14 cellular contexts compared by ENCODE assay signal in the genomic region with DNA sequence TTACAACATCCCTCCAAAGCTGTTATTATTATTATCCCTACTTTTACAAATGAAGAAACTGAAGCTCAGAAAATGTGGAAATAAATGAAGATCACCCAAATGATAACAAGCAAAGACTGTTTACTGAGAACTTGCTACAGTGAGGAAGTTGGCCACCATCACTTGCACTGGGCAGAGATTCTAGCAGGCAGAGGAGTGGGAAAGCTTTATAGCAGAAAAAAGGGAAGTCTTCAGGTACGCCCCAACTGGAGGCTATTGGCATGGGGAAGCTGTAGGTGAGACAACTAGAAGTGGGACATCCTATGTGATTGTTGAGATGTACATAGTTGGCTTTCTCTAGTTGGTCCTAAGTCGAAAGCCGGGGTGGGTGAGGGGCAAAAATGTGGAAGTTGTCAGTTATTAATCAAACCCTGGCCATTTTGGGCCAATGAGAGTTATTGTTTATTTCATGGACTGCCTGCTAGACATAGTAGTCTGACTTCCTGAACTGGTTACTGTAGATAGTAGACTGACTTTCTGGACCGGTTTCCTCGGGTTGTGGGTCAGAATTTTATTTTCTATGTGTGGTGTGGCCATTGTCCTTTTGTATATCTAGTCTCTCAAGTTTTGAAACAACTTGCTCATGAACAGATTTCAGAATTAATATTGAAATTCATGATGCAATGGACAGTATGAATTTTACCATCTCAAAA.
"Had no signal": no experiment of that assay in that cellular context is flagged by ENCODE, and none has a peak within 500 bp of the region (broad histone marks: within the 10 kb centered on the region; RNA-seq: fewer than 3 reads in every experiment).

No MANE protein-coding gene starts in this region.

- DNase-seq: activated B cell treated with CpG ODN at 0.5 μM for 24 hours; activated CD4-positive, alpha-beta T cell treated with anti-CD3 and anti-CD28 coated beads, Interleukin-2, amount 50 U/mL, for 1 hour; activated gamma-delta T cell; activated T-cell treated with anti-CD3 and anti-CD28 coated beads, Interleukin-2, amount 50 U/mL, for 4 hours; adrenal gland; midbrain; pancreas; stimulated activated CD4-positive, alpha-beta T cell treated with anti-CD3 and anti-CD28 coated beads, Interleukin-1b, Interleukin-23, amount 100 ng/mL, for 48 hours; stomach; upper lobe of right lung had no signal

- H3K4me1 ChIP-seq: adrenal gland, stomach, upper lobe of right lung had no signal

- H3K27ac ChIP-seq: adrenal gland, pancreas, stomach, thoracic aorta, upper lobe of right lung had no signal

- H3K9me3 Mint-ChIP-seq: activated B cell treated with CpG ODN at 0.5 μM for 24 hours had no signal

- H3K27ac Mint-ChIP-seq: activated B cell treated with CpG ODN at 0.5 μM for 24 hours had no signal

- ATAC-seq: activated T-cell treated with anti-CD3 and anti-CD28 coated beads, Interleukin-2, amount 50 U/mL, for 4 hours; esophagus mucosa; pancreas; SK-N-SH treated with all-trans-retinoic acid at 6 μM for 48 hours had no signal

- H3K27me3 ChIP-seq: adrenal gland, pancreas, stomach, upper lobe of right lung had no signal

- H3K4me3 Mint-ChIP-seq: activated B cell treated with CpG ODN at 0.5 μM for 24 hours; activated T-cell treated with anti-CD3 and anti-CD28 coated beads, Interleukin-2, amount 50 U/mL, for 4 hours had no signal

- H3K9me3 ChIP-seq: adrenal gland, pancreas, stomach, thoracic aorta, upper lobe of right lung had no signal

- H3K36me3 ChIP-seq: adrenal gland, pancreas, stomach, thoracic aorta, upper lobe of right lung had no signal

- H3K4me3 ChIP-seq: adrenal gland, lung, pancreas, stomach, thoracic aorta, upper lobe of right lung had no signal
